Comparison of ENCODE assay signal across 9 cellular contexts in genomic region chr19:49997709-49998108, GRCh38. TPM values are rescaled to one million over a fixed set of nuclear protein-coding genes. Genes with fewer than 3 reads are reported as not detected.
A peak's percentile ranks its signal among the peaks of the same experiment; 100 is the strongest.
DNase-seq lines count a peak whose midpoint lies in the region; ATAC-seq and TF ChIP-seq lines count a peak whose summit lies in the region.
"Had no signal": no experiment of that assay in that cellular context is flagged by ENCODE, and none has a peak within 500 bp of the region (broad histone marks: within the 10 kb centered on the region; RNA-seq: fewer than 3 reads in every experiment).

No MANE protein-coding gene starts in this region.

- DNase-seq in A172 (ENCODE audit: low spot score) (peak; percentile 74), Daoy (ENCODE audit: low read depth) (peak; percentile 54), NCI-H2171 treated with DMSO at 0.1 percent for 48 hours (lab: John Stamatoyannopoulos, UW) (peak; percentile 19), cardiac fibroblast (ENCODE audit: low read depth in 2 of 2) (peak; percentile 20 to 28), retina (peak; percentile 13)

- H3K4me3 ChIP-seq in cardiac fibroblast (replicated peaks in 1 of 2; ENCODE audit: low read depth in 2 of 2, low read length in 2 of 2): no peak overlapping the region
- H3K4me3 ChIP-seq: thoracic aorta had no signal

- no peak for TF ChIP-seq CTCF in cardiac fibroblast (IDR thresholded peaks at IDR 0.05; ENCODE audit: low read depth, low read length)

- ATAC-seq in HG02884 (IDR thresholded peaks at IDR 0.05; ENCODE audit: unreplicated experiment): no peak
- no peak for ATAC-seq in GM19395 (IDR thresholded peaks at IDR 0.05; ENCODE audit: unreplicated experiment)
- ATAC-seq in GM19035 (IDR thresholded peaks at IDR 0.05; ENCODE audit: unreplicated experiment): no peak

RNA-seq across cellular contexts. Expression of gene VRK3, which starts 27.5 kb away (rescaled TPM):
- 26.0 and 45.6 TPM in 2 replicates for total RNA-seq in A172 (2014; rRNA removed; shearing (Covaris generic))
- 18.2 and 22.7 TPM in 2 replicates for total RNA-seq in Daoy (2014; rRNA removed; shearing (Covaris generic))

RNA-seq across cellular contexts. Expression of gene ZNF473, which starts 28.1 kb away (rescaled TPM):
- total RNA-seq in A172 (2014; rRNA removed; shearing (Covaris generic)): 17.8 and 21.0 TPM in 2 replicates
- total RNA-seq in Daoy (2014; rRNA removed; shearing (Covaris generic)): 20.0 and 22.2 TPM in 2 replicates

RNA-seq across cellular contexts. Expression of gene SIGLEC11, which starts 36.7 kb away (rescaled TPM):
- not detected in 2 replicates for total RNA-seq in A172 (2014; rRNA removed; shearing (Covaris generic))
- not detected in 2 replicates for total RNA-seq in Daoy (2014; rRNA removed; shearing (Covaris generic))

Comparison
In these comparisons a context has a peak if more than half of its experiments do, and no peak if none do; other contexts are left out.
1. DNase-seq: peak in every context shown above with its lines; median percentile 74 in A172; 54 in Daoy; 24 in cardiac fibroblast; 19 in NCI-H2171 treated with DMSO at 0.1 percent for 48 hours; 13 in retina.